ENCODE assay signal across 31 cellular contexts in the genomic region with DNA sequence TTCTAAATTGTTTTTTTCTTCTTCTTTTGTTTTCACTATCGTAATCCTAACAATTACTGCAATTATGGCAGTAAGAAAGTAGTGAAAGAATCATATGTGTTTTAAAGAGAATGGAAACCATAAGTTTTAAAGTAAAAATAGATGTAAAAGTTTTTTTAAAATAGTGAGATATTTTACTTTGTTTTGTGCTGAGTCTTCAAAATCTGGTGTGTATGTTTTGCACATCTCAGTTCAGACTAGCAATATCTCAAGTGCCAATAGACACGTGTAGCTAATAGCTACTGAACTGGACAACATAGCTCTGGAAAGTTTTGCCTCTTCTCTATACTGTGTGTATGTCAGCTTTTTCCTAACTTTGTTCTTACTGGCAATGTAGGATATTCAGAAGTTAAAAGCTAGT. TPM values are rescaled to one million over a fixed set of nuclear protein-coding genes. Genes with fewer than 3 reads are reported as not detected.
"Had no signal": no experiment of that assay in that cellular context is flagged by ENCODE, and none has a peak within 500 bp of the region (broad histone marks: within the 10 kb centered on the region; RNA-seq: fewer than 3 reads in every experiment).

No MANE protein-coding gene starts in this region.

- DNase-seq: islet precursor cell; left ventricle myocardium inferior; mesendoderm; naive B cell; natural killer cell; nephron progenitor cell; occipital lobe; pancreas; posterior cingulate gyrus; psoas muscle; stimulated activated CD4-positive, alpha-beta T cell treated with anti-CD3 and anti-CD28 coated beads, Interleukin-12 subunit alpha, Interleukin-12 subunit beta, amount 100 ng/mL, for 4 hours; stimulated activated CD4-positive, alpha-beta T cell treated with anti-CD3 and anti-CD28 coated beads, Interleukin-15, amount 100 ng/mL, for 24 hours; stimulated activated CD4-positive, alpha-beta T cell treated with anti-CD3 and anti-CD28 coated beads, Interleukin-2, amount 100 ng/mL, for 24 hours; stimulated activated CD4-positive, alpha-beta T cell treated with anti-CD3 and anti-CD28 coated beads, Interleukin-4, amount 100 ng/mL, for 1 hour; stimulated activated naive B cell treated with anti-CD40 and anti-IgM and Interleukin-4, amounts not matched to agents 10 μg/mL and 1 μg/mL and 100 μg/mL, for 72 hours; stimulated activated naive CD8-positive, alpha-beta T cell treated with anti-CD3 and anti-CD28 coated beads, Interleukin-15, Interleukin-2, amounts not matched to agents 100 U/mL and 50 U/mL, for 24 hours; stomach; testis; thyroid gland; transverse colon; upper lobe of left lung had no signal

- H3K36me3 Mint-ChIP-seq: mesothelial cell of epicardium; naive B cell; natural killer cell; stimulated activated naive B cell treated with anti-CD40 and anti-IgM and Interleukin-4, amounts not matched to agents 10 μg/mL and 1 μg/mL and 100 μg/mL, for 72 hours had no signal

- ATAC-seq: natural killer cell; pancreas; psoas muscle; sciatic nerve; stimulated activated naive B cell treated with anti-CD40 and anti-IgM and Interleukin-4, amounts not matched to agents 10 μg/mL and 1 μg/mL and 100 μg/mL, for 72 hours; stimulated activated naive CD8-positive, alpha-beta T cell treated with anti-CD3 and anti-CD28 coated beads, Interleukin-15, Interleukin-2, amounts not matched to agents 100 U/mL and 50 U/mL, for 24 hours had no signal

- H3K27ac ChIP-seq: hepatocyte, left ventricle myocardium inferior, neural progenitor cell, neutrophil, pancreas, psoas muscle, right atrium auricular region, skin epidermis, stomach, testis, thyroid gland, transverse colon, upper lobe of left lung, vagina had no signal

- H3K4me2 ChIP-seq: hepatocyte had no signal

- H3K27me3 Mint-ChIP-seq: naive B cell; stimulated activated naive B cell treated with anti-CD40 and anti-IgM and Interleukin-4, amounts not matched to agents 10 μg/mL and 1 μg/mL and 100 μg/mL, for 72 hours had no signal

- H3K4me3 Mint-ChIP-seq: mesothelial cell of epicardium; natural killer cell; nephron progenitor cell; neural progenitor cell; stimulated activated naive B cell treated with anti-CD40 and anti-IgM and Interleukin-4, amounts not matched to agents 10 μg/mL and 1 μg/mL and 100 μg/mL, for 72 hours had no signal

- H3K9me3 Mint-ChIP-seq: mesothelial cell of epicardium; nephron progenitor cell; stimulated activated naive B cell treated with anti-CD40 and anti-IgM and Interleukin-4, amounts not matched to agents 10 μg/mL and 1 μg/mL and 100 μg/mL, for 72 hours had no signal

- H3K4me1 Mint-ChIP-seq: naive B cell; natural killer cell; stimulated activated naive B cell treated with anti-CD40 and anti-IgM and Interleukin-4, amounts not matched to agents 10 μg/mL and 1 μg/mL and 100 μg/mL, for 72 hours had no signal

- H3K4me1 ChIP-seq: left ventricle myocardium inferior, pancreas, psoas muscle, right atrium auricular region, stomach, testis, thyroid gland, transverse colon, upper lobe of left lung, vagina had no signal

- FAIRE-seq: pancreas had no signal

- H3K9me3 ChIP-seq: left ventricle myocardium inferior, neutrophil, pancreas, psoas muscle, right atrium auricular region, stomach, testis, thyroid gland, transverse colon, upper lobe of left lung, vagina had no signal

- H3K27ac Mint-ChIP-seq: mesothelial cell of epicardium; naive B cell; natural killer cell; nephron progenitor cell; neural progenitor cell; stimulated activated naive B cell treated with anti-CD40 and anti-IgM and Interleukin-4, amounts not matched to agents 10 μg/mL and 1 μg/mL and 100 μg/mL, for 72 hours had no signal

- H3K4me3 ChIP-seq: hepatocyte, left ventricle myocardium inferior, lung, neural progenitor cell, pancreas, psoas muscle, right atrium auricular region, skin epidermis, stomach, testis, thyroid gland, transverse colon, upper lobe of left lung, vagina had no signal

RNA-seq across cellular contexts. Expression of a gene that starts 45.0 kb away (rescaled TPM):
- total RNA-seq: mononuclear cell, natural killer cell had no signal
